ENCODE assay signal across 36 cellular contexts in the genomic region with DNA sequence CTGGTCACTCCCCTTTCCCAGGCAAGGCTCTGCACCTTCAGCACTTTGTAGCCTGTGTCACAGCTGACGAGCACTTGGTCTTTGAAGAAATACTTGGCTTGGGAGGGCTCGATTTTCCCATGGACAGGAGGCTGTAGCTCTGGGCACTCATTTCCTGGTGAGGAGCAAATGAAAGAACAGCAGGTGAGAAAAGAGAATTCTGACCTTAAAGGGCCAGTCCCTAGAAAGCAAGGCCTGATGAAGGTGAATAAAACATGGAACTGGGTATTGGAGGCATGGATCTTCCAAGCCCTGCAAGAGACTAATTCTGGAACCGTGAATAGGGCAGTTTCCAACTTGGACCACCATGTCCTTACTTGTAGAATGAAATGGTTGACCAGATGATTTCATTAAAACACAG. TPM values are rescaled to one million over a fixed set of nuclear protein-coding genes. Genes with fewer than 3 reads are reported as not detected.
"Had no signal": no experiment of that assay in that cellular context is flagged by ENCODE, and none has a peak within 500 bp of the region (broad histone marks: within the 10 kb centered on the region; RNA-seq: fewer than 3 reads in every experiment).

No MANE protein-coding gene starts in this region.

- H3K9me3 ChIP-seq: adrenal gland, body of pancreas, MG63, Peyer's patch, SJSA1, SK-N-SH had no signal

- H3K27me3 Mint-ChIP-seq: activated CD4-positive, alpha-beta memory T cell treated with anti-CD3 and anti-CD28 coated beads for 36 hours had no signal

- H3K4me1 Mint-ChIP-seq: activated B cell treated with CpG ODN at 0.5 μM for 24 hours had no signal

- H3K4me3 ChIP-seq: adrenal gland, body of pancreas, MG63, Peyer's patch, SJSA1 had no signal

- H3K27me3 ChIP-seq: adrenal gland, body of pancreas, MG63, Peyer's patch, SJSA1 had no signal

- DNase-seq: activated B cell treated with CpG ODN at 0.5 μM for 24 hours; activated CD4-positive, alpha-beta memory T cell treated with anti-CD3 and anti-CD28 coated beads for 36 hours; activated CD4-positive, alpha-beta T cell treated with anti-CD3 and anti-CD28 coated beads for 4 hours; activated CD4-positive, alpha-beta T cell treated with anti-CD3 and anti-CD28 coated beads, Interleukin-2, amount 50 U/mL, for 1 hour; activated CD4-positive, CD25-positive, alpha-beta regulatory T cell treated with anti-CD3 and anti-CD28 coated beads, Interleukin-2, amount 50 U/mL, for 72 hours; activated CD8-positive, alpha-beta memory T cell treated with anti-CD3 and anti-CD28 coated beads, Interleukin-2, amount 50 U/mL, for 4 hours; activated gamma-delta T cell treated with Interleukin-2 at 50 U/mL for 16 hours; activated naive CD4-positive, alpha-beta T cell treated with anti-CD3 and anti-CD28 coated beads for 36 hours; activated T-cell treated with anti-CD3 and anti-CD28 coated beads for 4 hours; activated T-cell treated with anti-CD3 and anti-CD28 coated beads, Interleukin-2, amount 50 U/mL, for 4 hours; adrenal gland; caudate nucleus; Kasumi-1; MG63; NCI-H1092; NCI-H1436 treated with DMSO at 0.1 percent for 48 hours; NCI-H1694 treated with DMSO at 0.1 percent for 48 hours; NCI-H2029; NCI-H510A; NCI-H526; NCI-H748 treated with DMSO at 0.1 percent for 48 hours; NK-92 treated with Interleukin-12 subunit alpha and Interleukin-12 subunit beta, amount 100 ng/mL, for 24 hours; PC-3; Peyer's patch; RPMI8226; SHP77 treated with DMSO at 0.1 percent for 48 hours; SK-N-SH had no signal

- H3K9me2 ChIP-seq: SK-N-SH had no signal

- H3K4me3 Mint-ChIP-seq: activated B cell treated with CpG ODN at 0.5 μM for 24 hours; activated CD4-positive, alpha-beta memory T cell treated with anti-CD3 and anti-CD28 coated beads for 36 hours; activated naive CD4-positive, alpha-beta T cell treated with anti-CD3 and anti-CD28 coated beads for 36 hours; activated T-cell treated with anti-CD3 and anti-CD28 coated beads, Interleukin-2, amount 50 U/mL, for 4 hours; activated T-helper 1 cell treated with anti-CD3 and anti-CD28 coated beads, Interleukin-12 subunit alpha, Interleukin-12 subunit beta, Interleukin-2, Interleukin-4 antibody, amounts not matched to agents 30 ng/mL and 10 ng/mL and 1 ng/mL, durations not matched to agents 14 hours and 24 hours and 36 hours; T-helper 1 cell treated with Interleukin-12 subunit alpha and Interleukin-12 subunit beta and Interleukin-4 antibody, amounts not matched to agents 30 μg/mL and 1 μg/mL, for 36 hours; T-helper 2 cell treated with Interferon-gamma antibody and Interleukin-4, amounts not matched to agents 5 μg/mL and 100 μg/mL, for 36 hours had no signal

- H3K27ac Mint-ChIP-seq: activated B cell treated with CpG ODN at 0.5 μM for 24 hours; activated CD4-positive, alpha-beta memory T cell treated with anti-CD3 and anti-CD28 coated beads for 36 hours; activated naive CD4-positive, alpha-beta T cell treated with anti-CD3 and anti-CD28 coated beads for 36 hours; activated T-helper 1 cell treated with anti-CD3 and anti-CD28 coated beads, Interleukin-12 subunit alpha, Interleukin-12 subunit beta, Interleukin-2, Interleukin-4 antibody, amounts not matched to agents 30 ng/mL and 10 ng/mL and 1 ng/mL, durations not matched to agents 14 hours and 24 hours and 36 hours; T-helper 1 cell treated with Interleukin-12 subunit alpha and Interleukin-12 subunit beta and Interleukin-4 antibody, amounts not matched to agents 30 μg/mL and 1 μg/mL, for 36 hours; T-helper 2 cell treated with Interferon-gamma antibody and Interleukin-4, amounts not matched to agents 5 μg/mL and 100 μg/mL, for 36 hours had no signal

- H3K9me3 Mint-ChIP-seq: activated B cell treated with CpG ODN at 0.5 μM for 24 hours; activated CD4-positive, alpha-beta memory T cell treated with anti-CD3 and anti-CD28 coated beads for 36 hours; activated naive CD4-positive, alpha-beta T cell treated with anti-CD3 and anti-CD28 coated beads for 36 hours; activated naive CD4-positive, alpha-beta T cell treated with anti-CD3 and anti-CD28 coated beads, Interleukin-2, amount 50 U/mL, for 72 hours; activated T-cell treated with anti-CD3 and anti-CD28 coated beads, Interleukin-2, amount 50 U/mL, for 4 hours; activated T-helper 1 cell treated with anti-CD3 and anti-CD28 coated beads, Interleukin-12 subunit alpha, Interleukin-12 subunit beta, Interleukin-2, Interleukin-4 antibody, amounts not matched to agents 30 ng/mL and 10 ng/mL and 1 ng/mL, durations not matched to agents 14 hours and 24 hours and 36 hours; T-helper 1 cell treated with Interleukin-12 subunit alpha and Interleukin-12 subunit beta and Interleukin-4 antibody, amounts not matched to agents 30 μg/mL and 1 μg/mL, for 36 hours; T-helper 2 cell treated with Interferon-gamma antibody and Interleukin-4, amounts not matched to agents 5 μg/mL and 100 μg/mL, for 36 hours had no signal

- ATAC-seq: activated naive CD4-positive, alpha-beta T cell treated with anti-CD3 and anti-CD28 coated beads, Interleukin-2, amount 50 U/mL, for 72 hours; activated T-cell treated with anti-CD3 and anti-CD28 coated beads, Interleukin-2, amount 50 U/mL, for 4 hours; body of pancreas; PC-3 had no signal

- H3K36me3 ChIP-seq: adrenal gland, Peyer's patch, SJSA1 had no signal

- H3K4me1 ChIP-seq: adrenal gland, Peyer's patch had no signal

- H3K4me2 ChIP-seq: SK-N-SH had no signal

- H3K27ac ChIP-seq: adrenal gland, body of pancreas, Peyer's patch, SJSA1 had no signal

- H3K36me3 Mint-ChIP-seq: activated CD4-positive, alpha-beta memory T cell treated with anti-CD3 and anti-CD28 coated beads for 36 hours; activated naive CD4-positive, alpha-beta T cell treated with anti-CD3 and anti-CD28 coated beads, Interleukin-2, amount 50 U/mL, for 72 hours had no signal

RNA-seq across cellular contexts. Expression of gene MASP1, which starts 39.9 kb away (rescaled TPM):
- total RNA-seq: activated B cell treated with CpG ODN at 0.5 μM for 24 hours; activated CD4-positive, alpha-beta memory T cell treated with anti-CD3 and anti-CD28 coated beads for 36 hours; activated naive CD4-positive, alpha-beta T cell treated with anti-CD3 and anti-CD28 coated beads for 36 hours; activated naive CD4-positive, alpha-beta T cell treated with anti-CD3 and anti-CD28 coated beads, Interleukin-2, amount 50 U/mL, for 72 hours; activated T-helper 1 cell treated with anti-CD3 and anti-CD28 coated beads, Interleukin-12 subunit alpha, Interleukin-12 subunit beta, Interleukin-2, Interleukin-4 antibody, amounts not matched to agents 30 ng/mL and 10 ng/mL and 1 ng/mL, durations not matched to agents 14 hours and 24 hours and 36 hours had no signal
- polyA plus RNA-seq: SK-N-SH had no signal

RNA-seq across cellular contexts. Expression of gene RTP1, which starts 54.3 kb away (rescaled TPM):
- total RNA-seq: activated B cell treated with CpG ODN at 0.5 μM for 24 hours; activated CD4-positive, alpha-beta memory T cell treated with anti-CD3 and anti-CD28 coated beads for 36 hours; activated naive CD4-positive, alpha-beta T cell treated with anti-CD3 and anti-CD28 coated beads for 36 hours; activated naive CD4-positive, alpha-beta T cell treated with anti-CD3 and anti-CD28 coated beads, Interleukin-2, amount 50 U/mL, for 72 hours; activated T-cell treated with anti-CD3 and anti-CD28 coated beads, Interleukin-2, amount 50 U/mL, for 4 hours; activated T-helper 1 cell treated with anti-CD3 and anti-CD28 coated beads, Interleukin-12 subunit alpha, Interleukin-12 subunit beta, Interleukin-2, Interleukin-4 antibody, amounts not matched to agents 30 ng/mL and 10 ng/mL and 1 ng/mL, durations not matched to agents 14 hours and 24 hours and 36 hours; adrenal gland; astrocyte; body of pancreas; bronchial epithelial cell; chondrocyte; PC-3; Peyer's patch; SJSA1 had no signal
- polyA plus RNA-seq: SK-N-SH had no signal
